Comparison of ENCODE assay signal across 26 cellular contexts in the genomic region with DNA sequence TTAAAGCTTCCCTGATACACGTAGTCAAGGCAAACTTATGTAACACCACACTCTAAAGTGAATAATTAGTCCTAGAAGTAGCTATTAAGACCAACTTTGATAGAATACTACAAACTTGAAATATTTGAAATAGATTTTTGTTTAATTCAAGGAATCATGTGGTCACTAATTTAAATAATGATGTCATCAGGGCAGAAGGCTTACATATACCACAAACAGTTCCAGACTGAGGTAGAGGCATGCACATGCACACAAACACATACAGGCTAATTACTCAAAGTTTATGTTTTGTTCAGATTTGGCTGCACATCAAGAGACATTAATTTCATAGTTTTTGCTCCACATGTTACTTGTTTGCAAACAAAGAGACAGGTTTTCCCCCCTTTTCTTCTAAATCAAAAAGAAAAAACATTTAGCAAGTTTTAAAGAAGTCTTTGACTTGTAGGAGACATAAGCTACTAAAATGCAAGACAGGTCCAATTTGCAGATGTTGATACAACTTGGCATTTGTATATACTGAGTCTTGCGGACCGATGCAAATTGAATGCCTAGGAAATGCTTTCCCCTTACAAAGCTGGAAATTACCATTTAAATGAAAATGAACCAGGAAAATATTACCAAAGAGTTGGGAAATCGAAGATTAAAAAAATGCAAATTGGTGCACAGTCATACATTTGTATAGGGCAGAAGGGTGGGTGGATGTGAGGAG.
A peak's percentile ranks its signal among the peaks of the same experiment; 100 is the strongest.
DNase-seq lines count a peak whose midpoint lies in the region; ATAC-seq, FAIRE-seq and TF ChIP-seq lines count a peak whose summit lies in the region.
"Had no signal": no experiment of that assay in that cellular context is flagged by ENCODE, and none has a peak within 500 bp of the region (broad histone marks: within the 10 kb centered on the region; RNA-seq: fewer than 3 reads in every experiment).

No MANE protein-coding gene starts in this region.

- no peak overlapping the region for H3K4me2 ChIP-seq in HepG2 (ENCODE audit: low read depth, low read length)
- H3K4me2 ChIP-seq: BLaER1 treated with 17β-estradiol and CSF1 and Interleukin-3, amounts not matched to agents 10 nM and 100 nM; KMS-11; SK-N-SH had no signal

- no peaks in the 10 kb centered on the region for H3K27me3 ChIP-seq in HepG2 (ENCODE audit: control insufficient read depth in 1 of 2, insufficient read depth in 2 of 2, low read length in 2 of 2)
- H3K27me3 ChIP-seq in right lobe of liver, result no peaks in the 10 kb centered on the region
- H3K27me3 ChIP-seq: BLaER1 treated with 17β-estradiol and CSF1 and Interleukin-3, amounts not matched to agents 10 nM and 100 nM; Peyer's patch had no signal

- no peak for FAIRE-seq in HepG2 (lab: Jason Lieb, UNC)
- FAIRE-seq: D721Med, H54, HTR-8/SVneo had no signal

- H3K4me1 ChIP-seq in HepG2 (ENCODE audit: insufficient read depth, low read length) (no peaks in the 10 kb centered on the region), right lobe of liver (peaks cover 0 to 9% (median 0%) of the 10 kb centered on the region in 4 donors)
- H3K4me1 ChIP-seq: Peyer's patch had no signal

- ATAC-seq in HepG2, result no peak
- ATAC-seq in right lobe of liver, result no peak
- no peak for ATAC-seq in WTC11
- no peak for ATAC-seq in GM19397 (IDR thresholded peaks at IDR 0.05; ENCODE audit: unreplicated experiment)
- no peak for ATAC-seq in HG02759 (IDR thresholded peaks at IDR 0.05; ENCODE audit: unreplicated experiment)

- peaks cover 24% of the 10 kb centered on the region for H3K4me1 Mint-ChIP-seq in WTC11

- TF ChIP-seq EP300 in HepG2 (IDR thresholded peaks at IDR 0.05; ENCODE audit: low read depth in 2 of 2, low read length in 2 of 2) (no peak), HepG2 (CRISPR knock-in tag; IDR thresholded peaks at IDR 0.05; ENCODE audit: borderline replicate concordance) (no peak)

- H4K20me1 ChIP-seq in HepG2 (ENCODE audit: insufficient read depth, low read length), result no peaks in the 10 kb centered on the region
- H4K20me1 ChIP-seq: BLaER1 treated with 17β-estradiol and CSF1 and Interleukin-3, amounts not matched to agents 10 nM and 100 nM had no signal

- H2AFZ ChIP-seq in HepG2 (ENCODE audit: low read length), result no peak overlapping the region

- H3K27ac Mint-ChIP-seq in WTC11, result peak overlapping the region; percentile 58
- H3K27ac Mint-ChIP-seq: CD4-positive, alpha-beta T cell had no signal

- no peak overlapping the region for H3K9ac ChIP-seq in HepG2 (ENCODE audit: insufficient read depth, low read depth, low read length)
- H3K9ac ChIP-seq: BLaER1 treated with 17β-estradiol and CSF1 and Interleukin-3, amounts not matched to agents 10 nM and 100 nM; KMS-11; SK-N-SH had no signal

- H3K36me3 ChIP-seq in HepG2 (replicated peaks in 1 of 2; ENCODE audit: control insufficient read depth in 1 of 2, insufficient read depth in 2 of 2, low read length in 2 of 2) (peaks cover 0 to 25% of the 10 kb centered on the region in 2 experiments; a peak in 3 of 5 replicates), right lobe of liver (peaks cover 0 to 2% (median 0%) of the 10 kb centered on the region in 4 donors)
- H3K36me3 ChIP-seq: Peyer's patch had no signal

- H3K4me3 ChIP-seq in HepG2 (replicated peaks in 1 of 3; ENCODE audit: insufficient read depth in 1 of 3, low read depth in 2 of 3, low read length in 3 of 3) (no peak overlapping the region), right lobe of liver (no peak overlapping the region)
- H3K4me3 ChIP-seq: BLaER1 treated with 17β-estradiol and CSF1 and Interleukin-3, amounts not matched to agents 10 nM and 100 nM; Peyer's patch had no signal

- no TSS peak for BruUV-seq in HepG2 (replicated peaks; lab: Mats Ljungman, UMichigan)

- CTCF ChIA-PET in HepG2 (lab: Yijun Ruan, JAX; ENCODE audit: low intra/inter-chr PET ratio, low total read pairs) (no interaction called here), WTC11 (lab: Charles Lee) (no interaction called here)

- no peaks in the 10 kb centered on the region for H3K27me3 Mint-ChIP-seq in WTC11 (ENCODE audit: low read depth)
- H3K27me3 Mint-ChIP-seq: CD4-positive, alpha-beta T cell had no signal

- H3K9me3 Mint-ChIP-seq in WTC11, result no peaks in the 10 kb centered on the region

- DNase-seq in HepG2 (ENCODE audit: low spot score) (no peak), right lobe of liver (no peak), WTC11 (ENCODE audit: low spot score) (no peak), fibroblast of gingiva (ENCODE audit: low read depth) (peak; percentile 48), GM20000 (ENCODE audit: low spot score) (no peak)
- DNase-seq: 8988T; AML-193; CD4-positive, alpha-beta T cell; MM.1S; NCI-H1417; NCI-H1694; NCI-H2029 treated with DMSO at 0.1 percent for 48 hours; NCI-H510A; NCI-H69; OCI-M1; Peyer's patch; SIG-M5; SK-N-SH; SW 1271 had no signal

- no peaks in the 10 kb centered on the region for H3K36me3 Mint-ChIP-seq in WTC11

- H3K79me2 ChIP-seq in HepG2 (ENCODE audit: insufficient read depth, low read length), result no peaks in the 10 kb centered on the region

- 96% methylated on average over 4 of the region's 4 CpGs for WGBS in HepG2 (ENCODE audit: low lambda C conversion rate)
- 88% methylated on average over 4 of the region's 4 CpGs for WGBS in right lobe of liver (ENCODE audit: insufficient coverage, low coverage, low lambda C conversion rate, missing lambda C conversion rate)

- H3K9me3 ChIP-seq in HepG2 (ENCODE audit: low read length) (no peaks in the 10 kb centered on the region), right lobe of liver (no peaks in the 10 kb centered on the region)
- H3K9me3 ChIP-seq: Peyer's patch, SK-N-SH had no signal

- TF ChIP-seq CTCF in HepG2 (CRISPR knock-in tag; IDR thresholded peaks at IDR 0.05), result no peak
- TF ChIP-seq CTCF in right lobe of liver (IDR thresholded peaks at IDR 0.05), result no peak
- TF ChIP-seq CTCF in WTC11 (IDR thresholded peaks at IDR 0.05), result no peak
- TF ChIP-seq CTCF in GM20000 (IDR thresholded peaks at IDR 0.05; ENCODE audit: extremely low read depth, missing control alignments), result no peak

- POLR2A ChIA-PET in HepG2 (lab: Yijun Ruan, JAX) (no interaction called here), WTC11 (lab: Charles Lee) (no interaction called here)

- no peak overlapping the region for H3K4me3 Mint-ChIP-seq in WTC11
- H3K4me3 Mint-ChIP-seq: CD4-positive, alpha-beta T cell had no signal

- in situ Hi-C loops in HepG2 (cut with HindIII; ENCODE audit: extremely low pct_ligation_motif_present, low pct_unique_long_range_greater_than_20kb), result no loop called here

- intact Hi-C loops in HepG2 (cut with micrococcal nuclease; ENCODE audit: unreplicated experiment), result no loop called here
- intact Hi-C loops in right lobe of liver (cut with DNase I), result no loop called here

- no peak for TF ChIP-seq RAD21 in HepG2 (CRISPR knock-in tag; IDR thresholded peaks at IDR 0.05)

- TF ChIP-seq POLR2A in HepG2 (IDR thresholded peaks at IDR 0.05; ENCODE audit: insufficient read depth in 1 of 2, low read depth in 2 of 2, low read length in 2 of 2) (no peak), right lobe of liver (IDR thresholded peaks at IDR 0.05) (no peak)

- no peak overlapping the region for H3K27ac ChIP-seq in HepG2 (ENCODE audit: extremely low read length, insufficient read depth, low read length)
- H3K27ac ChIP-seq in right lobe of liver, result no peak overlapping the region
- H3K27ac ChIP-seq: BLaER1 treated with 17β-estradiol and CSF1 and Interleukin-3, amounts not matched to agents 10 nM and 100 nM; KMS-11; Peyer's patch had no signal

TF ChIP-seq in HepG2, 621 proteins besides CTCF, POLR2A, EP300 and RAD21:
- TF ChIP-seq ATF7 (IDR thresholded peaks at IDR 0.05) (peak; percentile 91), ATF7 (CRISPR knock-in tag; IDR thresholded peaks at IDR 0.05) (no peak), ZNF839 (CRISPR knock-in tag; IDR thresholded peaks at IDR 0.05; ENCODE audit: borderline replicate concordance) (no peak), ZNF282 (IDR thresholded peaks at IDR 0.05; ENCODE audit: partially characterized antibody) (no peak), ZNF660 (CRISPR knock-in tag; IDR thresholded peaks at IDR 0.05; ENCODE audit: borderline replicate concordance, low read depth) (no peak), SETDB1 (CRISPR knock-in tag; IDR thresholded peaks at IDR 0.05; ENCODE audit: borderline replicate concordance) (no peak), ZNF768 (CRISPR knock-in tag; IDR thresholded peaks at IDR 0.05) (no peak)

TF ChIP-seq in WTC11, 78 proteins besides CTCF, POLR2A, EP300 and RAD21 (continues in another document):
- TF ChIP-seq, protein P1, sequence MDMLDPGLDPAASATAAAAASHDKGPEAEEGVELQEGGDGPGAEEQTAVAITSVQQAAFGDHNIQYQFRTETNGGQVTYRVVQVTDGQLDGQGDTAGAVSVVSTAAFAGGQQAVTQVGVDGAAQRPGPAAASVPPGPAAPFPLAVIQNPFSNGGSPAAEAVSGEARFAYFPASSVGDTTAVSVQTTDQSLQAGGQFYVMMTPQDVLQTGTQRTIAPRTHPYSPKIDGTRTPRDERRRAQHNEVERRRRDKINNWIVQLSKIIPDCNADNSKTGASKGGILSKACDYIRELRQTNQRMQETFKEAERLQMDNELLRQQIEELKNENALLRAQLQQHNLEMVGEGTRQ (CRISPR knock-in tag; IDR thresholded peaks at IDR 0.05), result no peak
- TF ChIP-seq RORB (CRISPR knock-in tag; IDR thresholded peaks at IDR 0.05) (no peak), GTF2I (CRISPR knock-in tag; conservative IDR thresholded peaks at IDR 0.05) (no peak), ZNF416 (CRISPR knock-in tag; IDR thresholded peaks at IDR 0.05) (no peak), ZNF671 (CRISPR knock-in tag; IDR thresholded peaks at IDR 0.05) (no peak), ZNF263 (CRISPR knock-in tag; IDR thresholded peaks at IDR 0.05; ENCODE audit: low read depth) (no peak)
- TF ChIP-seq, protein P2, sequence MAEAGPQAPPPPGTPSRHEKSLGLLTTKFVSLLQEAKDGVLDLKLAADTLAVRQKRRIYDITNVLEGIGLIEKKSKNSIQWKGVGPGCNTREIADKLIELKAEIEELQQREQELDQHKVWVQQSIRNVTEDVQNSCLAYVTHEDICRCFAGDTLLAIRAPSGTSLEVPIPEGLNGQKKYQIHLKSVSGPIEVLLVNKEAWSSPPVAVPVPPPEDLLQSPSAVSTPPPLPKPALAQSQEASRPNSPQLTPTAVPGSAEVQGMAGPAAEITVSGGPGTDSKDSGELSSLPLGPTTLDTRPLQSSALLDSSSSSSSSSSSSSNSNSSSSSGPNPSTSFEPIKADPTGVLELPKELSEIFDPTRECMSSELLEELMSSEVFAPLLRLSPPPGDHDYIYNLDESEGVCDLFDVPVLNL (CRISPR knock-in tag; IDR thresholded peaks at IDR 0.05; ENCODE audit: borderline replicate concordance, low read depth), result no peak
- TF ChIP-seq, protein P3, sequence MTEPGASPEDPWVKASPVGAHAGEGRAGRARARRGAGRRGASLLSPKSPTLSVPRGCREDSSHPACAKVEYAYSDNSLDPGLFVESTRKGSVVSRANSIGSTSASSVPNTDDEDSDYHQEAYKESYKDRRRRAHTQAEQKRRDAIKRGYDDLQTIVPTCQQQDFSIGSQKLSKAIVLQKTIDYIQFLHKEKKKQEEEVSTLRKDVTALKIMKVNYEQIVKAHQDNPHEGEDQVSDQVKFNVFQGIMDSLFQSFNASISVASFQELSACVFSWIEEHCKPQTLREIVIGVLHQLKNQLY (CRISPR knock-in tag; IDR thresholded peaks at IDR 0.05), result no peak
